ENCODE assay signal across 1 cellular context in genomic region chr15:65954289-65954741, GRCh38.
A peak's percentile ranks its signal among the peaks of the same experiment; 100 is the strongest.
TF ChIP-seq lines count a peak whose summit lies in the region.

No MANE protein-coding gene starts in this region.

TF ChIP-seq in WTC11, 78 proteins besides CTCF, POLR2A, EP300 and RAD21 (continued from another document):
- TF ChIP-seq ZNF281 (CRISPR knock-in tag; IDR thresholded peaks at IDR 0.05) (no peak), TP53 (CRISPR knock-in tag; IDR thresholded peaks at IDR 0.05) (0 out of 2 replicates have a peak, but pooled peaks have one; percentile 54), ZNF263 (CRISPR knock-in tag; IDR thresholded peaks at IDR 0.05; ENCODE audit: low read depth) (no peak), MAX (CRISPR knock-in tag; IDR thresholded peaks at IDR 0.05) (0 out of 2 replicates have a peak, but pooled peaks have one; percentile 22), FOXP4 (CRISPR knock-in tag; IDR thresholded peaks at IDR 0.05) (0 out of 2 replicates have a peak, but pooled peaks have one; percentile 43), ZNF121 (CRISPR knock-in tag; IDR thresholded peaks at IDR 0.05) (0 out of 2 replicates have a peak, but pooled peaks have one; percentile 6), ZBTB21 (CRISPR knock-in tag; IDR thresholded peaks at IDR 0.05; ENCODE audit: borderline replicate concordance) (no peak), ZNF532 (CRISPR knock-in tag; IDR thresholded peaks at IDR 0.05; ENCODE audit: borderline replicate concordance) (no peak)
